ENCODE assay signal across 18 cellular contexts in genomic region chr11:65351511-65351910, GRCh38. TPM values are rescaled to one million over a fixed set of nuclear protein-coding genes. Genes with fewer than 3 reads are reported as not detected.
"Had no signal": no experiment of that assay in that cellular context is flagged by ENCODE, and none has a peak within 500 bp of the region (broad histone marks: within the 10 kb centered on the region; RNA-seq: fewer than 3 reads in every experiment).

No MANE protein-coding gene starts in this region.

- H3K27ac ChIP-seq: esophagus squamous epithelium, gastrocnemius medialis, left ventricle myocardium inferior, parathyroid adenoma, tibial nerve had no signal

- H3K4me1 ChIP-seq: parathyroid adenoma had no signal

- H3K4me3 ChIP-seq: esophagus squamous epithelium, gastrocnemius medialis, left ventricle myocardium inferior, tibial nerve had no signal

- H3K4me3 Mint-ChIP-seq: activated CD4-positive, alpha-beta T cell treated with anti-CD3 and anti-CD28 coated beads, Interleukin-2, amount 10 ng/mL, durations not matched to agents 24 days and 14 days; activated naive CD8-positive, alpha-beta T cell treated with anti-CD3 and anti-CD28 coated beads for 36 hours; effector memory CD8-positive, alpha-beta T cell; mesothelial cell of epicardium; natural killer cell had no signal

- H3K27me3 ChIP-seq: gastrocnemius medialis had no signal

- H3K27ac Mint-ChIP-seq: activated CD4-positive, alpha-beta T cell treated with anti-CD3 and anti-CD28 coated beads, Interleukin-2, amount 10 ng/mL, durations not matched to agents 24 days and 14 days; activated naive CD8-positive, alpha-beta T cell treated with anti-CD3 and anti-CD28 coated beads for 36 hours; mesothelial cell of epicardium had no signal

- H3K9me3 Mint-ChIP-seq: activated CD4-positive, alpha-beta T cell treated with anti-CD3 and anti-CD28 coated beads, Interleukin-2, amount 10 ng/mL, durations not matched to agents 24 days and 14 days; activated naive CD8-positive, alpha-beta T cell treated with anti-CD3 and anti-CD28 coated beads for 36 hours; effector memory CD8-positive, alpha-beta T cell; mesothelial cell of epicardium; natural killer cell had no signal

- H3K27me3 Mint-ChIP-seq: activated naive CD8-positive, alpha-beta T cell treated with anti-CD3 and anti-CD28 coated beads for 36 hours; effector memory CD8-positive, alpha-beta T cell had no signal

- DNase-seq: activated CD4-positive, alpha-beta T cell treated with anti-CD3 and anti-CD28 coated beads, Interleukin-2, amount 10 ng/mL, durations not matched to agents 24 days and 14 days; activated CD4-positive, CD25-positive, alpha-beta regulatory T cell; activated naive CD8-positive, alpha-beta T cell treated with anti-CD3 and anti-CD28 coated beads for 36 hours; central memory CD4-positive, alpha-beta T cell; effector memory CD8-positive, alpha-beta T cell; esophagus squamous epithelium; gastrocnemius medialis; hippocampal formation; left ventricle myocardium inferior; mammary epithelial cell; natural killer cell; stimulated activated CD4-positive, alpha-beta T cell treated with anti-CD3 and anti-CD28 coated beads, Interleukin-4, amount 100 ng/mL, for 24 hours; stimulated activated naive CD8-positive, alpha-beta T cell treated with anti-CD3 and anti-CD28 coated beads, Interleukin-15, Interleukin-2, amounts not matched to agents 100 U/mL and 50 U/mL, for 24 hours; T1000 had no signal

- H3K9me3 ChIP-seq: esophagus squamous epithelium, gastrocnemius medialis, left ventricle myocardium inferior, tibial nerve had no signal

- ATAC-seq: effector memory CD8-positive, alpha-beta T cell; gastrocnemius medialis; natural killer cell; right cardiac atrium; stimulated activated naive CD8-positive, alpha-beta T cell treated with anti-CD3 and anti-CD28 coated beads, Interleukin-15, Interleukin-2, amounts not matched to agents 100 U/mL and 50 U/mL, for 24 hours had no signal

RNA-seq across cellular contexts. Expression of gene TIGD3, which starts 3.0 kb away (rescaled TPM):
- total RNA-seq: mammary epithelial cell had no signal
